ENCODE assay signal across 24 cellular contexts in genomic region chr1:156794506-156795373, GRCh38. TPM values are rescaled to one million over a fixed set of nuclear protein-coding genes. Genes with fewer than 3 reads are reported as not detected.
DNase-seq lines count a peak whose midpoint lies in the region; ATAC-seq, FAIRE-seq and TF ChIP-seq lines count a peak whose summit lies in the region.
"Had no signal": no experiment of that assay in that cellular context is flagged by ENCODE, and none has a peak within 500 bp of the region (broad histone marks: within the 10 kb centered on the region; RNA-seq: fewer than 3 reads in every experiment).

No MANE protein-coding gene starts in this region.

- no peak overlapping the region for H3K56ac ChIP-seq in IMR-90 (ENCODE audit: extremely low read depth, insufficient read depth, low read length)

- H3K9ac ChIP-seq in IMR-90 (ENCODE audit: low read depth, low read length) (no peak overlapping the region), K562 (ENCODE audit: insufficient read depth in 1 of 2, low read depth in 2 of 2, low read length in 2 of 2) (no peak overlapping the region)

- WGBS in IMR-90 (ENCODE audit: extremely low coverage in 2 of 2, insufficient read length in 1 of 2), 2 experiments, result no CpG with 5 or more reads among the region's 7 CpGs
- 75% methylated on average over 7 of the region's 7 CpGs for WGBS in K562 (ENCODE audit: insufficient coverage, low coverage, missing lambda C conversion rate)
- WGBS in small intestine, 3 donors, result 71 to 78% (median 73%) methylated on average over 7 of the region's 7 CpGs
- 80% methylated on average over 7 of the region's 7 CpGs for WGBS in esophagus muscularis mucosa

- dilution Hi-C loops in IMR-90 (cut with HindIII; ENCODE audit: low sequenced_read_pairs, unreplicated experiment), result no loop called here

- TF ChIP-seq RAD21 in IMR-90 (IDR thresholded peaks at IDR 0.05; ENCODE audit: low read length) (no peak), K562 (CRISPR knock-in tag; conservative IDR thresholded peaks at IDR 0.05 in 1 of 2, IDR thresholded peaks at IDR 0.05 in 1 of 2) (no peak)

- H3K27ac ChIP-seq in IMR-90 (ENCODE audit: insufficient read depth, low read length) (no peak overlapping the region), K562 (ENCODE audit: extremely low read depth, low read depth, low read length) (no peak overlapping the region), small intestine (ENCODE audit: low read depth in 1 of 2, low read length in 1 of 2) (no peak overlapping the region), esophagus muscularis mucosa (replicated peaks in 1 of 4) (no peak overlapping the region)
- H3K27ac ChIP-seq: ascending aorta, heart right ventricle, HL-60, psoas muscle, stomach, upper lobe of left lung had no signal

- H2AK5ac ChIP-seq in IMR-90 (ENCODE audit: low read depth, low read length), result no peak overlapping the region

- H3K9me3 Mint-ChIP-seq in nephron progenitor cell, result no peaks in the 10 kb centered on the region

- H2BK20ac ChIP-seq in IMR-90 (ENCODE audit: low read depth, low read length), result no peak overlapping the region

- POLR2A ChIA-PET in IMR-90 (lab: Charles Lee; ENCODE audit: unreplicated experiment) (no interaction called here), K562 (lab: Yijun Ruan, JAX) (interaction anchor here (0.6 to 2.7 kb wide), 5 partner anchors 9 to 22 kb away, joined by 3 to 8 read pairs (median 3); no protein-coding TSS in a partner anchor)

- TF ChIP-seq EP300 in K562 (IDR thresholded peaks at IDR 0.05; ENCODE audit: low read length) (no peak), esophagus muscularis mucosa (IDR thresholded peaks at IDR 0.05) (no peak)

- H3K4me1 Mint-ChIP-seq in nephron progenitor cell, result peaks cover 47% of the 10 kb centered on the region

- in situ Hi-C loops in IMR-90 (cut with MboI; ENCODE audit: low sequenced_read_pairs), result no loop called here
- in situ Hi-C loops in K562 (cut with MboI), result no loop called here

- DNase-seq in ELR (ENCODE audit: low read depth) (peak; percentile 83), IMR-90 (peak; percentile 41), K562 (ENCODE audit: extremely low read depth in 1 of 4, low spot score in 3 of 4) (no peak), nephron progenitor cell (no peak), small intestine (no peak), esophagus muscularis mucosa (ENCODE audit: extremely low spot score) (no peak)
- DNase-seq: activated CD4-positive, alpha-beta T cell treated with anti-CD3 and anti-CD28 coated beads, Interleukin-2, amount 50 U/mL, for 1 hour; activated naive CD4-positive, alpha-beta T cell treated with Interleukin-2 at 50 U/mL for 16 hours; AML-193; heart right ventricle; left ventricle myocardium superior; NCI-H2029; NCI-H345; PC-3; psoas muscle; spleen; stimulated activated CD4-positive, alpha-beta T cell treated with anti-CD3 and anti-CD28 coated beads, Interleukin-4, amount 100 ng/mL, for 4 hours; stomach; upper lobe of left lung had no signal

- no peak for TF ChIP-seq CTCF in IMR-90 (conservative IDR thresholded peaks at IDR 0.05; ENCODE audit: low read depth, low read length)
- TF ChIP-seq CTCF in K562 (IDR thresholded peaks at IDR 0.05 in 2 of 3, conservative IDR thresholded peaks at IDR 0.05 in 1 of 3; ENCODE audit: insufficient read depth in 2 of 3, low read depth in 1 of 3, low read length in 3 of 3), result no peak
- no peak for TF ChIP-seq CTCF in nephron progenitor cell (IDR thresholded peaks at IDR 0.05)
- no peak for TF ChIP-seq CTCF in esophagus muscularis mucosa (IDR thresholded peaks at IDR 0.05)

- H3K14ac ChIP-seq in IMR-90 (replicated peaks; ENCODE audit: low read depth, low read length), result no peak overlapping the region

- no peak overlapping the region for H3K4me3 Mint-ChIP-seq in nephron progenitor cell

- H3K79me1 ChIP-seq in IMR-90 (ENCODE audit: low read depth in 1 of 2, low read length in 2 of 2), result peaks cover 3 to 22% of the 10 kb centered on the region in 2 experiments; a peak in 2 of 4 replicates

- H2BK5ac ChIP-seq in IMR-90 (ENCODE audit: low read depth, low read length, poor library complexity, severe bottlenecking), result no peak overlapping the region

- ATAC-seq in IMR-90 (ENCODE audit: low read depth) (no peak), K562 (no peak), GM21737 (IDR thresholded peaks at IDR 0.05; ENCODE audit: unreplicated experiment) (no peak)
- ATAC-seq: heart right ventricle, left ventricle myocardium superior, PC-3, psoas muscle had no signal

- H3K18ac ChIP-seq in IMR-90 (ENCODE audit: low read depth, low read length), result no peak overlapping the region

- no peak overlapping the region for H3K23ac ChIP-seq in IMR-90 (ENCODE audit: low read depth, low read length)

- H4K91ac ChIP-seq in IMR-90 (ENCODE audit: insufficient read depth, low read depth, low read length), result no peak overlapping the region

- H3K4ac ChIP-seq in IMR-90 (ENCODE audit: low read depth, low read length), result no peak overlapping the region

- H3K27me3 ChIP-seq in IMR-90 (ENCODE audit: control insufficient read depth, insufficient read depth, low read length) (no peaks in the 10 kb centered on the region), K562 (ENCODE audit: control insufficient read depth in 2 of 2, insufficient read depth in 2 of 2, low read length in 2 of 2) (no peaks in the 10 kb centered on the region), small intestine (ENCODE audit: control insufficient read depth in 2 of 2, insufficient read depth in 2 of 2, low read length in 2 of 2) (no peaks in the 10 kb centered on the region), esophagus muscularis mucosa (no peaks in the 10 kb centered on the region)
- H3K27me3 ChIP-seq: ascending aorta, heart right ventricle, spleen, stomach, upper lobe of left lung had no signal

- FAIRE-seq in K562 (lab: Jason Lieb, UNC) (no peak), small intestine (lab: Jason Lieb, UNC) (no peak)
- FAIRE-seq: endometrium had no signal

- TF ChIP-seq POLR2A in IMR-90 (IDR thresholded peaks at IDR 0.05; ENCODE audit: low read depth, low read length) (no peak), K562 (conservative IDR thresholded peaks at IDR 0.05) (no peak), esophagus muscularis mucosa (IDR thresholded peaks at IDR 0.05; ENCODE audit: low read depth) (no peak)

- intact Hi-C loops in IMR-90 (cut with micrococcal nuclease) (loop anchor here (5.0 kb wide), 1 partner anchor 128 kb away; the partner anchor contains the start of gene LRRC71), K562 (cut with micrococcal nuclease) (loop anchor here (5.0 kb wide), 1 partner anchor 38 kb away; no protein-coding TSS in a partner anchor), esophagus muscularis mucosa (cut with DNase I) (no loop called here)

- no peak overlapping the region for H4K8ac ChIP-seq in IMR-90 (ENCODE audit: low read depth in 2 of 2, low read length in 2 of 2)

- no peak overlapping the region for H2BK15ac ChIP-seq in IMR-90 (ENCODE audit: low read depth, low read length)

- H3K4me3 ChIP-seq in IMR-90 (ENCODE audit: insufficient read depth, low read depth, low read length) (no peak overlapping the region), K562 (no peak overlapping the region), small intestine (ENCODE audit: low read depth in 1 of 2, low read length in 2 of 2) (no peak overlapping the region), esophagus muscularis mucosa (no peak overlapping the region)
- H3K4me3 ChIP-seq: ascending aorta, heart right ventricle, psoas muscle, spleen, stomach, upper lobe of left lung had no signal

- H2AFZ ChIP-seq in IMR-90 (replicated peaks; ENCODE audit: low read length, poor library complexity) (no peak overlapping the region), K562 (ENCODE audit: low read depth, low read length) (no peak overlapping the region)

- CTCF ChIA-PET in IMR-90 (lab: Yijun Ruan, JAX), result interaction anchor here (0.8 kb wide), 1 partner anchor 65 kb away, joined by 3 read pairs; no protein-coding TSS in a partner anchor
- CTCF ChIA-PET in K562 (lab: Yijun Ruan, JAX; ENCODE audit: low intra/inter-chr PET ratio), result no interaction called here

- no peak overlapping the region for H2BK120ac ChIP-seq in IMR-90 (ENCODE audit: low read depth, low read length)

- no peaks in the 10 kb centered on the region for H3K27me3 Mint-ChIP-seq in nephron progenitor cell (ENCODE audit: low read depth, poor library complexity)

- peaks cover 37% of the 10 kb centered on the region for H4K20me1 ChIP-seq in IMR-90 (ENCODE audit: insufficient read depth, low read length)
- peaks cover 17% of the 10 kb centered on the region; the same call in 1 of the 2 replicates for H4K20me1 ChIP-seq in K562 (replicated peaks; ENCODE audit: control insufficient read depth, insufficient read depth, low read length)

- H3K9me3 ChIP-seq in IMR-90 (ENCODE audit: control insufficient read depth, insufficient read depth, low read length) (no peaks in the 10 kb centered on the region), K562 (replicated peaks; ENCODE audit: control insufficient read depth, insufficient read depth, low read depth, low read length) (no peaks in the 10 kb centered on the region), small intestine (ENCODE audit: control insufficient read depth, low read depth) (no peaks in the 10 kb centered on the region), esophagus muscularis mucosa (no peaks in the 10 kb centered on the region)
- H3K9me3 ChIP-seq: ascending aorta, heart right ventricle, psoas muscle, spleen, stomach, upper lobe of left lung had no signal

- no peak overlapping the region for H4K5ac ChIP-seq in IMR-90 (ENCODE audit: low read depth, low read length)

- BruUV-seq in IMR-90 (replicated peaks; lab: Mats Ljungman, UMichigan) (no TSS peak), K562 (replicated peaks; lab: Mats Ljungman, UMichigan) (no TSS peak)

- H3K36me3 ChIP-seq in IMR-90 (ENCODE audit: control insufficient read depth, insufficient read depth, low read length), result peaks cover 52% of the 10 kb centered on the region
- peaks cover 98% of the 10 kb centered on the region for H3K36me3 ChIP-seq in K562 (ENCODE audit: control insufficient read depth, insufficient read depth, low read length)
- peaks cover 29 to 30% of the 10 kb centered on the region in 2 donors for H3K36me3 ChIP-seq in small intestine (ENCODE audit: control insufficient read depth in 2 of 2, insufficient read depth in 2 of 2, low read length in 2 of 2)
- H3K36me3 ChIP-seq in esophagus muscularis mucosa, result peaks cover 56 to 100% (median 95%) of the 10 kb centered on the region in 4 donors

- peaks cover 64% of the 10 kb centered on the region for H3K36me3 Mint-ChIP-seq in nephron progenitor cell (ENCODE audit: low read depth)

- no peaks in the 10 kb centered on the region for H3K9me1 ChIP-seq in IMR-90 (ENCODE audit: insufficient read depth, low read length)
- no peaks in the 10 kb centered on the region for H3K9me1 ChIP-seq in K562 (ENCODE audit: control insufficient read depth, insufficient read depth, low read length)

- H3K27ac Mint-ChIP-seq in nephron progenitor cell, result peak overlapping the region; percentile 62

- 0 out of 3 replicates have a peak, but pooled peaks cover 5% of the 10 kb centered on the region for H3K79me2 ChIP-seq in K562 (ENCODE audit: control insufficient read depth, insufficient read depth, low read length)

- H3K4me1 ChIP-seq in IMR-90 (ENCODE audit: control insufficient read depth, insufficient read depth, low read length) (peaks cover 2% of the 10 kb centered on the region; the same call in 1 of the 2 replicates), K562 (replicated peaks in 1 of 2; ENCODE audit: control insufficient read depth in 2 of 2, insufficient read depth in 2 of 2, low read length in 2 of 2) (no peaks in the 10 kb centered on the region), small intestine (ENCODE audit: control insufficient read depth in 2 of 2, insufficient read depth in 1 of 2, low read depth in 1 of 2, low read length in 1 of 2) (no peaks in the 10 kb centered on the region), esophagus muscularis mucosa (no peaks in the 10 kb centered on the region)
- H3K4me1 ChIP-seq: ascending aorta, heart right ventricle, psoas muscle, stomach, upper lobe of left lung had no signal

- no peak overlapping the region for H3K4me2 ChIP-seq in IMR-90 (ENCODE audit: low read depth, low read length)
- no peak overlapping the region for H3K4me2 ChIP-seq in K562 (ENCODE audit: insufficient read depth, low read length)

- no peak overlapping the region for H2AK9ac ChIP-seq in IMR-90 (replicated peaks; ENCODE audit: low read depth, low read length, poor library complexity)

RNA-seq across cellular contexts. Expression of gene SH2D2A, which starts 21.9 kb away (rescaled TPM):
- 0.28 TPM in 1 of 2 replicates, not detected in the other for total RNA-seq in IMR-90 (2012; rRNA removed)
- 0.23 TPM in 1 of 2 replicates, not detected in the other for polyA plus RNA-seq in IMR-90 (2012; rRNA removed)
- 0.14 TPM in 1 of 2 replicates, not detected in the other for polyA plus RNA-seq in IMR-90 (2012; cell fraction: cytosol; rRNA removed)
- polyA plus RNA-seq in IMR-90 (2012; cell fraction: nucleus; rRNA removed; ENCODE audit: low replicate concordance), result 0.45 and 1.4 TPM in 2 replicates
- 15.3 and 26.9 TPM in 2 replicates for total RNA-seq in K562 (2011; cell fraction: chromatin; rRNA removed; ENCODE audit: low replicate concordance)
- 16.2 and 18.2 TPM in 2 replicates for total RNA-seq in K562 (2011; cell fraction: nucleolus; rRNA removed)
- total RNA-seq in K562 (2011; cell fraction: nucleoplasm; rRNA removed), result 20.7 and 27.8 TPM in 2 replicates
- total RNA-seq in K562 (2014; rRNA removed), result 27.7 and 36.0 TPM in 2 replicates
- 4.8 and 6.9 TPM in 2 replicates for total RNA-seq in K562 (2014; rRNA removed; fragmentation: Illumina TruSeq; extraction: Trizol)
- total RNA-seq in K562 (2015; rRNA removed; fragmentation: Illumina TruSeq; extraction: Trizol), result 6.3 and 8.4 TPM in 2 replicates
- 33.6 TPM in 2 replicates for total RNA-seq in K562 (2021)
- 5.7 and 9.7 TPM in 2 replicates for polyA plus RNA-seq in K562 (2011; rRNA removed)
- polyA plus RNA-seq in K562 (2011; cell fraction: cytosol; rRNA removed), result 12.6 and 29.0 TPM in 2 replicates
- polyA plus RNA-seq in K562 (2011; cell fraction: nucleus; rRNA removed), result 10.6 and 25.9 TPM in 2 replicates
- 30.7 and 34.5 TPM in 2 replicates for polyA plus RNA-seq in K562 (2012)
- 20.0 and 21.2 TPM in 2 replicates for polyA plus RNA-seq in K562 (2014; fragmentation: Illumina TruSeq; extraction: Trizol)
- polyA plus RNA-seq in K562 (2014; fragmentation: Nextera tagmentation; extraction: Ambion mirVana), result 1 to 10 TPM in 1 of 2 experiments, under 1 TPM in 1; 0.89 to 1.1 TPM
- 20.8 and 21.4 TPM in 2 replicates for polyA plus RNA-seq in K562 (2014; rRNA removed)
- polyA minus RNA-seq in K562 (2011; rRNA and poly(A)+ RNA removed), result 2.2 and 4.8 TPM in 2 replicates
- 11.6 and 16.2 TPM in 2 replicates for polyA minus RNA-seq in K562 (2011; cell fraction: cytosol; rRNA and poly(A)+ RNA removed)
- polyA minus RNA-seq in K562 (2011; cell fraction: nucleus; rRNA and poly(A)+ RNA removed), result 10.4 and 13.3 TPM in 2 replicates
- 1 to 10 TPM in 2 of 3 donors, under 1 TPM in 1; 0.89 to 2.7 (median 2.2) TPM for polyA plus RNA-seq in small intestine
- 1 to 10 TPM in 1 of 4 donors, under 1 TPM in 2, not detected in 1; 0.83 to 2.7 (median 0.84) TPM for total RNA-seq in esophagus muscularis mucosa
- total RNA-seq: ascending aorta, cerebellum had no signal

RNA-seq across cellular contexts. Expression of gene PRCC, which starts 27.4 kb away (rescaled TPM):
- total RNA-seq in IMR-90 (2012; rRNA removed) (10.6 and 14.7 TPM in 2 replicates), K562 (2014; rRNA removed) (51.0 and 86.2 TPM in 2 replicates), K562 (2014; rRNA removed; fragmentation: Illumina TruSeq; extraction: Trizol) (32.1 and 35.1 TPM in 2 replicates), K562 (2015; rRNA removed; fragmentation: Illumina TruSeq; extraction: Trizol) (35.8 and 41.1 TPM in 2 replicates), K562 (2021) (85.3 and 89.5 TPM in 2 replicates), esophagus muscularis mucosa (10 to 100 TPM; 21.2 to 43.6 (median 38.7) TPM)
- polyA plus RNA-seq in IMR-90 (2012; rRNA removed) (52.4 and 59.6 TPM in 2 replicates), K562 (2011; rRNA removed) (38.8 and 70.2 TPM in 2 replicates), K562 (2014; fragmentation: Illumina TruSeq; extraction: Trizol) (133 and 201 TPM in 2 replicates), K562 (2014; fragmentation: Nextera tagmentation; extraction: Ambion mirVana) (10 to 100 TPM; 23.9 to 25.5 TPM), K562 (2014; rRNA removed) (53.6 and 68.0 TPM in 2 replicates), small intestine (10 to 100 TPM; 45.2 to 55.0 (median 50.5) TPM)
- 40.8 and 89.5 TPM in 2 replicates for polyA plus RNA-seq in IMR-90 (2012; cell fraction: cytosol; rRNA removed)
- polyA plus RNA-seq in IMR-90 (2012; cell fraction: nucleus; rRNA removed; ENCODE audit: low replicate concordance), result 36.4 and 48.1 TPM in 2 replicates
- total RNA-seq in K562 (2011; cell fraction: chromatin; rRNA removed; ENCODE audit: low replicate concordance), result 111 and 116 TPM in 2 replicates
- total RNA-seq in K562 (2011; cell fraction: nucleolus; rRNA removed), result 71.5 and 89.1 TPM in 2 replicates
- 86.8 and 90.6 TPM in 2 replicates for total RNA-seq in K562 (2011; cell fraction: nucleoplasm; rRNA removed)
- polyA plus RNA-seq in K562 (2011; cell fraction: cytosol; rRNA removed), result 75.7 and 85.5 TPM in 2 replicates
- polyA plus RNA-seq in K562 (2011; cell fraction: nucleus; rRNA removed), result 64.3 and 89.5 TPM in 2 replicates
- 58.6 and 81.0 TPM in 2 replicates for polyA plus RNA-seq in K562 (2012)
- 66.4 and 76.9 TPM in 2 replicates for polyA minus RNA-seq in K562 (2011; rRNA and poly(A)+ RNA removed)
- 41.1 and 58.4 TPM in 2 replicates for polyA minus RNA-seq in K562 (2011; cell fraction: cytosol; rRNA and poly(A)+ RNA removed)
- 21.8 and 33.0 TPM in 2 replicates for polyA minus RNA-seq in K562 (2011; cell fraction: nucleus; rRNA and poly(A)+ RNA removed)

RNA-seq across cellular contexts. Expression of gene HDGF, which starts 43.3 kb away (rescaled TPM):
- total RNA-seq in IMR-90 (2012; rRNA removed) (94.6 and 145 TPM in 2 replicates), K562 (2014; rRNA removed) (470 and 501 TPM in 2 replicates), K562 (2014; rRNA removed; fragmentation: Illumina TruSeq; extraction: Trizol) (400 and 403 TPM in 2 replicates), K562 (2015; rRNA removed; fragmentation: Illumina TruSeq; extraction: Trizol) (392 and 404 TPM in 2 replicates), K562 (2021) (390 and 425 TPM in 2 replicates), esophagus muscularis mucosa (100 to 1,000 TPM; 124 to 239 (median 167) TPM)
- polyA plus RNA-seq in IMR-90 (2012; rRNA removed) (102 and 123 TPM in 2 replicates), K562 (2011; rRNA removed) (224 and 310 TPM in 2 replicates), K562 (2014; fragmentation: Illumina TruSeq; extraction: Trizol) (507 and 601 TPM in 2 replicates), K562 (2014; fragmentation: Nextera tagmentation; extraction: Ambion mirVana) (10 to 100 TPM; 38.8 to 41.8 TPM), K562 (2014; rRNA removed) (358 and 372 TPM in 2 replicates), small intestine (100 to 1,000 TPM; 273 to 308 (median 280) TPM)
- polyA plus RNA-seq in IMR-90 (2012; cell fraction: cytosol; rRNA removed), result 53.9 and 99.5 TPM in 2 replicates
- polyA plus RNA-seq in IMR-90 (2012; cell fraction: nucleus; rRNA removed; ENCODE audit: low replicate concordance), result 55.8 and 80.7 TPM in 2 replicates
- total RNA-seq in K562 (2011; cell fraction: chromatin; rRNA removed; ENCODE audit: low replicate concordance), result 54.5 and 99.5 TPM in 2 replicates
- 73.4 and 78.6 TPM in 2 replicates for total RNA-seq in K562 (2011; cell fraction: nucleolus; rRNA removed)
- total RNA-seq in K562 (2011; cell fraction: nucleoplasm; rRNA removed), result 87.7 and 114 TPM in 2 replicates
- polyA plus RNA-seq in K562 (2011; cell fraction: cytosol; rRNA removed), result 174 and 175 TPM in 2 replicates
- polyA plus RNA-seq in K562 (2011; cell fraction: nucleus; rRNA removed), result 182 and 185 TPM in 2 replicates
- polyA plus RNA-seq in K562 (2012), result 190 and 267 TPM in 2 replicates
- 142 and 177 TPM in 2 replicates for polyA minus RNA-seq in K562 (2011; rRNA and poly(A)+ RNA removed)
- polyA minus RNA-seq in K562 (2011; cell fraction: cytosol; rRNA and poly(A)+ RNA removed), result 120 and 140 TPM in 2 replicates
- polyA minus RNA-seq in K562 (2011; cell fraction: nucleus; rRNA and poly(A)+ RNA removed), result 33.7 and 57.2 TPM in 2 replicates

RNA-seq across cellular contexts. Expression of gene MRPL24, which starts 53.9 kb away (rescaled TPM):
- 65.3 and 68.8 TPM in 2 replicates for total RNA-seq in IMR-90 (2012; rRNA removed)
- polyA plus RNA-seq in IMR-90 (2012; rRNA removed), result 94.9 and 99.5 TPM in 2 replicates
- polyA plus RNA-seq in IMR-90 (2012; cell fraction: cytosol; rRNA removed), result 81.9 and 119 TPM in 2 replicates
- polyA plus RNA-seq in IMR-90 (2012; cell fraction: nucleus; rRNA removed; ENCODE audit: low replicate concordance), result 30.0 and 38.2 TPM in 2 replicates
- total RNA-seq in K562 (2011; cell fraction: chromatin; rRNA removed; ENCODE audit: low replicate concordance), result 8.3 and 22.8 TPM in 2 replicates
- total RNA-seq in K562 (2011; cell fraction: nucleolus; rRNA removed), result 18.7 and 20.3 TPM in 2 replicates
- 15.8 and 16.2 TPM in 2 replicates for total RNA-seq in K562 (2011; cell fraction: nucleoplasm; rRNA removed)
- 103 and 134 TPM in 2 replicates for total RNA-seq in K562 (2014; rRNA removed)
- 91.6 and 91.8 TPM in 2 replicates for total RNA-seq in K562 (2014; rRNA removed; fragmentation: Illumina TruSeq; extraction: Trizol)
- 105 and 113 TPM in 2 replicates for total RNA-seq in K562 (2015; rRNA removed; fragmentation: Illumina TruSeq; extraction: Trizol)
- 74.0 and 74.3 TPM in 2 replicates for total RNA-seq in K562 (2021)
- polyA plus RNA-seq in K562 (2011; rRNA removed), result 97.5 and 101 TPM in 2 replicates
- 66.6 and 77.0 TPM in 2 replicates for polyA plus RNA-seq in K562 (2011; cell fraction: cytosol; rRNA removed)
- 59.6 and 61.8 TPM in 2 replicates for polyA plus RNA-seq in K562 (2011; cell fraction: nucleus; rRNA removed)
- polyA plus RNA-seq in K562 (2012), result 90.5 and 117 TPM in 2 replicates
- 153 and 163 TPM in 2 replicates for polyA plus RNA-seq in K562 (2014; fragmentation: Illumina TruSeq; extraction: Trizol)
- 100 to 1,000 TPM; 206 to 267 TPM for polyA plus RNA-seq in K562 (2014; fragmentation: Nextera tagmentation; extraction: Ambion mirVana)
- 115 and 141 TPM in 2 replicates for polyA plus RNA-seq in K562 (2014; rRNA removed)
- 43.9 and 56.9 TPM in 2 replicates for polyA minus RNA-seq in K562 (2011; rRNA and poly(A)+ RNA removed)
- 23.8 and 27.5 TPM in 2 replicates for polyA minus RNA-seq in K562 (2011; cell fraction: cytosol; rRNA and poly(A)+ RNA removed)
- polyA minus RNA-seq in K562 (2011; cell fraction: nucleus; rRNA and poly(A)+ RNA removed), result 9.4 and 12.0 TPM in 2 replicates
- polyA plus RNA-seq in small intestine, result 100 to 1,000 TPM in 1 of 3 donors, 10 to 100 TPM in 2; 57.7 to 102 (median 59.2) TPM
- 10 to 100 TPM; 43.5 to 67.4 (median 62.4) TPM for total RNA-seq in esophagus muscularis mucosa

Comparison
In these comparisons a context has a peak if more than half of its experiments do, and no peak if none do; other contexts are left out.
1. DNase-seq: peak in ELR (single experiment) and IMR-90 (single experiment); none in K562 (0 of 4), nephron progenitor cell (single experiment), small intestine (single experiment) and esophagus muscularis mucosa (single experiment).